ENCODE assay signal across 9 cellular contexts in genomic region chr3:157618075-157618760, GRCh38.
DNase-seq lines count a peak whose midpoint lies in the region; ATAC-seq, FAIRE-seq and TF ChIP-seq lines count a peak whose summit lies in the region.
"Had no signal": no experiment of that assay in that cellular context is flagged by ENCODE, and none has a peak within 500 bp of the region (broad histone marks: within the 10 kb centered on the region; RNA-seq: fewer than 3 reads in every experiment).

No MANE protein-coding gene starts in this region.

- intact Hi-C loops in mucosa of descending colon (cut with DNase I, micrococcal nuclease): no loop called here

- peak; percentile 60 for ATAC-seq in mucosa of descending colon

- H3K4me3 ChIP-seq in HFF-Myc (replicated peaks; ENCODE audit: low read depth, low read length): no peak overlapping the region
- no peak overlapping the region for H3K4me3 ChIP-seq in MG63
- H3K4me3 ChIP-seq in mucosa of descending colon: no peak overlapping the region
- H3K4me3 ChIP-seq: HAP-1 had no signal

- DNase-seq in A172 (ENCODE audit: low spot score) (peak; percentile 86), GM10266 (ENCODE audit: extremely low spot score) (peak; percentile 52), HFF-Myc (ENCODE audit: extremely low read depth, low read depth) (peak; percentile 61), MG63 (peak; percentile 57), RPMI7951 (ENCODE audit: low read depth) (peak; percentile 77), mucosa of descending colon (no peak), NCI-H187 treated with DMSO at 0.1 percent for 48 hours (lab: John Stamatoyannopoulos, UW) (no peak)

- TF ChIP-seq CTCF in GM10266 (IDR thresholded peaks at IDR 0.05; ENCODE audit: control insufficient read depth, insufficient read depth, low read depth, missing control alignments) (peak; percentile 45), HFF-Myc (IDR thresholded peaks at IDR 0.05; ENCODE audit: low read depth, low read length, missing control alignments) (peak; percentile 44), mucosa of descending colon (IDR thresholded peaks at IDR 0.05) (peak; percentile 13)

- H3K36me3 ChIP-seq in MG63 (no peaks in the 10 kb centered on the region), mucosa of descending colon (ENCODE audit: low read depth) (no peaks in the 10 kb centered on the region)
- H3K36me3 ChIP-seq: HAP-1 had no signal

- peak; percentile 62 for FAIRE-seq in endometrium (lab: Jason Lieb, UNC)

- no peaks in the 10 kb centered on the region; the same call in 1 of the 2 replicates for H3K27me3 ChIP-seq in MG63

- H3K9me3 ChIP-seq in MG63 (no peaks in the 10 kb centered on the region), mucosa of descending colon (no peaks in the 10 kb centered on the region)
- H3K9me3 ChIP-seq: HAP-1 had no signal

- no peaks in the 10 kb centered on the region for H3K4me1 ChIP-seq in mucosa of descending colon (ENCODE audit: low read depth)
- H3K4me1 ChIP-seq: HAP-1 had no signal

Comparison
In these comparisons a context has a peak if more than half of its experiments do, and no peak if none do; other contexts are left out.
1. DNase-seq: peak in A172 (single experiment), GM10266 (single experiment), HFF-Myc (single experiment), MG63 (single experiment) and RPMI7951 (single experiment); none in mucosa of descending colon (0 of 3) and NCI-H187 treated with DMSO at 0.1 percent for 48 hours (single experiment).
2. Peak in every context shown above with its lines, with median percentiles within 50 percentile points of each other: CTCF ChIP-seq.